Comparison of ENCODE assay signal across 1 cellular context in genomic region chr22:20532256-20532993, GRCh38.
TF ChIP-seq lines count a peak whose summit lies in the region.

No MANE protein-coding gene starts in this region.

TF ChIP-seq in K562, 482 proteins besides CTCF, POLR2A, EP300 and RAD21 (continued from another document and continues in another):
- TF ChIP-seq ETV6 (IDR thresholded peaks at IDR 0.05; ENCODE audit: borderline replicate concordance in 1 of 2, low read depth in 2 of 2, low read length in 1 of 2): 0 out of 4 replicates have a peak, but pooled peaks of 1 of the 2 experiments have one; percentile 31
- no peak for TF ChIP-seq ETV6 (CRISPR knock-in tag; IDR thresholded peaks at IDR 0.05; ENCODE audit: borderline replicate concordance)
- TF ChIP-seq ZNF77 (CRISPR knock-in tag; IDR thresholded peaks at IDR 0.05): no peak
- TF ChIP-seq HNRNPLL (IDR thresholded peaks at IDR 0.05; ENCODE audit: low read depth, low read length, poor library complexity, severe bottlenecking): peak; percentile 27
- no peak for TF ChIP-seq MED1 (CRISPR knock-in tag; IDR thresholded peaks at IDR 0.05; ENCODE audit: borderline replicate concordance)
- no peak for TF ChIP-seq TAL1 (IDR thresholded peaks at IDR 0.05)
- TF ChIP-seq FOXK2 (conservative IDR thresholded peaks at IDR 0.05 in 1 of 2, IDR thresholded peaks at IDR 0.05 in 1 of 2; ENCODE audit: low read depth in 2 of 2): no peak
- TF ChIP-seq ATF3 (IDR thresholded peaks at IDR 0.05): no peak
- TF ChIP-seq ATF3 (CRISPR knock-in tag; conservative IDR thresholded peaks at IDR 0.05): peak; percentile 34; the same call in 1 of the 2 replicates
- no peak for TF ChIP-seq HMG20A (CRISPR knock-in tag; conservative IDR thresholded peaks at IDR 0.05)
- no peak for TF ChIP-seq GMEB1 (CRISPR knock-in tag; IDR thresholded peaks at IDR 0.05)
- TF ChIP-seq FOXA3 (CRISPR knock-in tag; conservative IDR thresholded peaks at IDR 0.05 in 1 of 2, IDR thresholded peaks at IDR 0.05 in 1 of 2): no peak
- TF ChIP-seq ZNF174 (CRISPR knock-in tag; IDR thresholded peaks at IDR 0.05): no peak
- TF ChIP-seq E2F1 (CRISPR knock-in tag; IDR thresholded peaks at IDR 0.05): peak; percentile 56; the same call in 1 of the 2 replicates
- TF ChIP-seq MCM5 (IDR thresholded peaks at IDR 0.05; ENCODE audit: low read depth): no peak
- TF ChIP-seq TAF15 (IDR thresholded peaks at IDR 0.05; ENCODE audit: low read depth, low read length): no peak
- peak; percentile 24 for TF ChIP-seq SNRNP70 (optimal IDR thresholded peaks at IDR 0.05; ENCODE audit: low read depth, low read length)
- no peak for TF ChIP-seq CHAMP1 (IDR thresholded peaks at IDR 0.05)
- no peak for TF ChIP-seq ASH1L (IDR thresholded peaks at IDR 0.05; ENCODE audit: borderline replicate concordance, low read depth, partially characterized antibody)
- no peak for TF ChIP-seq MECOM (CRISPR knock-in tag; IDR thresholded peaks at IDR 0.05)
- TF ChIP-seq ZNF347 (CRISPR knock-in tag; IDR thresholded peaks at IDR 0.05; ENCODE audit: low read depth): no peak
- no peak for TF ChIP-seq ZNF696 (CRISPR knock-in tag; conservative IDR thresholded peaks at IDR 0.05)
- no peak for TF ChIP-seq NR0B1 (IDR thresholded peaks at IDR 0.05; ENCODE audit: partially characterized antibody)
- TF ChIP-seq BRD4 (IDR thresholded peaks at IDR 0.05): no peak
- no peak for TF ChIP-seq CGGBP1 (CRISPR knock-in tag; IDR thresholded peaks at IDR 0.05)
- no peak for TF ChIP-seq SMAD1 (IDR thresholded peaks at IDR 0.05; ENCODE audit: low read depth, low read length, partially characterized antibody)
- TF ChIP-seq GABPA (tag; conservative IDR thresholded peaks at IDR 0.05; ENCODE audit: low read depth): no peak
- no peak for TF ChIP-seq SREBF2 (CRISPR knock-in tag; IDR thresholded peaks at IDR 0.05)
- no peak for TF ChIP-seq THRB (CRISPR knock-in tag; conservative IDR thresholded peaks at IDR 0.05)
- TF ChIP-seq NR3C1 (CRISPR knock-in tag; IDR thresholded peaks at IDR 0.05): no peak
- no peak for TF ChIP-seq U2AF2 (optimal IDR thresholded peaks at IDR 0.05; ENCODE audit: low read depth, low read length)
- TF ChIP-seq LCOR (CRISPR knock-in tag; IDR thresholded peaks at IDR 0.05): no peak
- no peak for TF ChIP-seq ARID1B (IDR thresholded peaks at IDR 0.05)
- 0 out of 2 replicates have a peak, but pooled peaks have one; percentile 21 for TF ChIP-seq HMGXB4 (CRISPR knock-in tag; IDR thresholded peaks at IDR 0.05)
- TF ChIP-seq E2F4 (CRISPR knock-in tag; IDR thresholded peaks at IDR 0.05; ENCODE audit: low read depth): 0 out of 2 replicates have a peak, but pooled peaks have one; percentile 3
- 0 out of 2 replicates have a peak, but pooled peaks have one; percentile 37 for TF ChIP-seq ZNF263 (CRISPR knock-in tag; IDR thresholded peaks at IDR 0.05; ENCODE audit: borderline replicate concordance)
- peak; percentile 24; the same call in 1 of the 2 replicates for TF ChIP-seq ILK (tag; IDR thresholded peaks at IDR 0.05; ENCODE audit: borderline replicate concordance, low read depth)
- TF ChIP-seq ZNF764 (CRISPR knock-in tag; IDR thresholded peaks at IDR 0.05; ENCODE audit: low read depth): no peak
- TF ChIP-seq PREB (CRISPR knock-in tag; IDR thresholded peaks at IDR 0.05): no peak
- no peak for TF ChIP-seq CHD4 (IDR thresholded peaks at IDR 0.05; ENCODE audit: insufficient read depth, insufficient replicate concordance, low read depth, low read length, poor library complexity, severe bottlenecking)
- no peak for TF ChIP-seq HLTF (IDR thresholded peaks at IDR 0.05)
- TF ChIP-seq ZKSCAN3 (CRISPR knock-in tag; IDR thresholded peaks at IDR 0.05): no peak
- TF ChIP-seq NFIC (IDR thresholded peaks at IDR 0.05): no peak
- no peak for TF ChIP-seq VEZF1 (CRISPR knock-in tag; IDR thresholded peaks at IDR 0.05)
- TF ChIP-seq ZNF282 (CRISPR knock-in tag; IDR thresholded peaks at IDR 0.05): no peak
- TF ChIP-seq ZNF384 (IDR thresholded peaks at IDR 0.05; ENCODE audit: low read depth, low read length): no peak
- TF ChIP-seq CREM (IDR thresholded peaks at IDR 0.05; ENCODE audit: low read depth): no peak
- TF ChIP-seq RNF219 (CRISPR knock-in tag; IDR thresholded peaks at IDR 0.05): no peak
- TF ChIP-seq ZNF551 (CRISPR knock-in tag; IDR thresholded peaks at IDR 0.05): no peak
